Comparison of ENCODE assay signal across 21 cellular contexts in genomic region chrX:110383414-110383813, GRCh38. TPM values are rescaled to one million over a fixed set of nuclear protein-coding genes. Genes with fewer than 3 reads are reported as not detected.
DNase-seq lines count a peak whose midpoint lies in the region; ATAC-seq and TF ChIP-seq lines count a peak whose summit lies in the region.
"Had no signal": no experiment of that assay in that cellular context is flagged by ENCODE, and none has a peak within 500 bp of the region (broad histone marks: within the 10 kb centered on the region; RNA-seq: fewer than 3 reads in every experiment).

No MANE protein-coding gene starts in this region.

- H3K36me3 ChIP-seq in brain microvascular endothelial cell (replicated peaks), result no peaks in the 10 kb centered on the region
- H3K36me3 ChIP-seq: esophagus muscularis mucosa, ovary had no signal

- TF ChIP-seq CTCF in AG04450 (IDR thresholded peaks at IDR 0.05; ENCODE audit: low read depth, low read length) (no peak), HFFc6 (IDR thresholded peaks at IDR 0.05) (no peak), brain microvascular endothelial cell (IDR thresholded peaks at IDR 0.05; ENCODE audit: low read depth, low read length, missing control alignments) (no peak)

- H3K4me1 Mint-ChIP-seq in HFFc6 (ENCODE audit: low read depth), result peaks cover 61% of the 10 kb centered on the region

- no peak for ATAC-seq in GM19467 (IDR thresholded peaks at IDR 0.05; ENCODE audit: unreplicated experiment)
- ATAC-seq: activated T-cell treated with anti-CD3 and anti-CD28 coated beads, Interleukin-2, amount 50 U/mL, for 4 hours had no signal

- peak overlapping the region; percentile 70 for H3K4me3 Mint-ChIP-seq in HFFc6
- H3K4me3 Mint-ChIP-seq: activated T-cell treated with anti-CD3 and anti-CD28 coated beads, Interleukin-2, amount 50 U/mL, for 4 hours; dendritic cell treated with granulocyte-macrophage colony-stimulating factor and Interleukin-4, amounts not matched to agents 40 ng/mL and 50 ng/mL, for 4 days had no signal

- H3K36me3 Mint-ChIP-seq in HFFc6 (ENCODE audit: low read depth), result no peaks in the 10 kb centered on the region

- POLR2A ChIA-PET in AG04450 (lab: Yijun Ruan, JAX), result interaction anchor here (0.6 kb wide), 1 partner anchor 381 kb away, joined by 5 read pairs; no protein-coding TSS in a partner anchor

- no peaks in the 10 kb centered on the region for H3K9me3 ChIP-seq in AG04450 (ENCODE audit: control insufficient read depth, insufficient read depth, low read length)
- H3K9me3 ChIP-seq: esophagus muscularis mucosa, ovary had no signal

- peak overlapping the region; percentile 90 for H3K27ac Mint-ChIP-seq in HFFc6
- H3K27ac Mint-ChIP-seq: dendritic cell treated with granulocyte-macrophage colony-stimulating factor and Interleukin-4, amounts not matched to agents 40 ng/mL and 50 ng/mL, for 4 days had no signal

- DNase-seq in AG04450 (ENCODE audit: low read depth, low spot score) (peak; percentile 59), HFFc6 (peak; percentile 70), brain microvascular endothelial cell (peak; percentile 65), kidney tubule cell (ENCODE audit: low spot score) (peak; percentile 49), amygdala (lab: John Stamatoyannopoulos, UW) (no peak), cortex of kidney (lab: John Stamatoyannopoulos, UW) (no peak), T-helper 2 cell (no peak)
- DNase-seq: activated CD4-positive, alpha-beta T cell treated with anti-CD3 and anti-CD28 coated beads, Interleukin-2, amount 50 U/mL, for 1 hour; activated T-cell treated with anti-CD3 and anti-CD28 coated beads, Interleukin-2, amount 50 U/mL, for 4 hours; C1 segment of cervical spinal cord; MM.1S; NCI-H2029 treated with DMSO at 0.1 percent for 48 hours; NCI-H69; ovary; RPMI8226; substantia nigra; T-helper 9 cell had no signal

- H3K4me3 ChIP-seq in AG04450 (ENCODE audit: low read depth, low read length) (no peak overlapping the region), brain microvascular endothelial cell (ENCODE audit: low read depth, low read length) (no peak overlapping the region)
- H3K4me3 ChIP-seq: esophagus muscularis mucosa, ovary had no signal

- H3K27ac ChIP-seq in AG04450 (ENCODE audit: low read depth, low read length) (peak overlapping the region; percentile 83), brain microvascular endothelial cell (peak overlapping the region; percentile 52)
- H3K27ac ChIP-seq: esophagus muscularis mucosa, ovary had no signal

- H3K27me3 ChIP-seq in AG04450 (ENCODE audit: control insufficient read depth, insufficient read depth, low read length) (no peaks in the 10 kb centered on the region), brain microvascular endothelial cell (replicated peaks) (no peaks in the 10 kb centered on the region)
- H3K27me3 ChIP-seq: esophagus muscularis mucosa, ovary had no signal

- in situ Hi-C loops in brain microvascular endothelial cell (cut with HindIII; ENCODE audit: low pct_ligation_motif_present, low sequenced_read_pairs), result no loop called here

- CTCF ChIA-PET in AG04450 (lab: Charles Lee), result interaction anchor here (0.6 to 3.4 kb wide), 8 partner anchors 7 to 237 kb away, joined by 3 to 17 read pairs (median 4); no protein-coding TSS in a partner anchor

- H3K9me3 Mint-ChIP-seq in HFFc6, result no peaks in the 10 kb centered on the region
- H3K9me3 Mint-ChIP-seq: activated T-cell treated with anti-CD3 and anti-CD28 coated beads, Interleukin-2, amount 50 U/mL, for 4 hours; dendritic cell treated with granulocyte-macrophage colony-stimulating factor and Interleukin-4, amounts not matched to agents 40 ng/mL and 50 ng/mL, for 4 days had no signal

- peaks cover 1% of the 10 kb centered on the region; the same call in 1 of the 2 replicates for H3K27me3 Mint-ChIP-seq in HFFc6 (ENCODE audit: insufficient read depth)
- H3K27me3 Mint-ChIP-seq: dendritic cell treated with granulocyte-macrophage colony-stimulating factor and Interleukin-4, amounts not matched to agents 40 ng/mL and 50 ng/mL, for 4 days had no signal

RNA-seq across cellular contexts. Expression of gene RTL9, which starts 24.8 kb away (rescaled TPM):
- 0.12 and 0.37 TPM in 2 replicates for polyA plus RNA-seq in AG04450 (2011; rRNA removed)
- polyA minus RNA-seq in AG04450 (2011; rRNA and poly(A)+ RNA removed), result 0.35 and 0.41 TPM in 2 replicates
- total RNA-seq in HFFc6 (2021; fragmentation: NEBNext Ultra II Directional; extraction: Animal tissue kit (Norgen Biotek cat#: 25700)), result under 1 TPM; 0.24 to 0.48 (median 0.32) TPM
- total RNA-seq: activated T-cell treated with anti-CD3 and anti-CD28 coated beads, Interleukin-2, amount 50 U/mL, for 4 hours; Daoy had no signal

Comparison
In these comparisons a context has a peak if more than half of its experiments do, and no peak if none do; other contexts are left out.
1. DNase-seq: peak in AG04450 (single experiment), HFFc6 (single experiment), brain microvascular endothelial cell (single experiment) and kidney tubule cell (single experiment); none in amygdala (0 of 56), cortex of kidney (single experiment) and T-helper 2 cell (0 of 5).